In the genomic region with DNA sequence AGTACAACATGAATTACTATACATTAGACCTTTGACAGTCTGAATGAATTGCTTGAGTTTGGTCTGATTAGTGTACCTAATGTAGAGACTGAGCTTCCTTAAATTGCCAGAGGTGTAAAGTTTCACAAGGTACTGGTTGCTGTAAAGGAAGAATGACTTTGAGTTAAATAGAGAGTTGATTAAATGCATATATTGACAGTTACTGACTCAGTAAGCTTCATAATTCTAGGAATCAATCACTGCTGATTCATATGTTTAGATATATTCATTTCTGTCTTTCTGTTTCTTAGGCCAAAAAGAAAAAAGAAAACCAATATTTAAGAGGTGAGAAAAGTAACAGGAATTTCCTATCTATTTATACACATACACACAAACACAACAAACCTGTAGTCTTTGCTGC, we compare ENCODE assay signal across 15 cellular contexts. TPM values are rescaled to one million over a fixed set of nuclear protein-coding genes. Genes with fewer than 3 reads are reported as not detected.
DNase-seq lines count a peak whose midpoint lies in the region; ATAC-seq, FAIRE-seq and TF ChIP-seq lines count a peak whose summit lies in the region.
"Had no signal": no experiment of that assay in that cellular context is flagged by ENCODE, and none has a peak within 500 bp of the region (broad histone marks: within the 10 kb centered on the region; RNA-seq: fewer than 3 reads in every experiment).

No MANE protein-coding gene starts in this region.

- no peak for TF ChIP-seq CTCF in keratinocyte (optimal IDR thresholded peaks at IDR 0.05 in 1 of 3, IDR thresholded peaks at IDR 0.05 in 1 of 3, conservative IDR thresholded peaks at IDR 0.05 in 1 of 3; ENCODE audit: extremely low read depth in 1 of 3, insufficient read depth in 2 of 3, low read length in 3 of 3)

- no peak for DNase-seq in activated CD4-positive, alpha-beta T cell treated with anti-CD3 and anti-CD28 coated beads, Interleukin-2, amount 10 ng/mL, durations not matched to agents 24 days and 14 days
- no peak for DNase-seq in activated CD4-positive, alpha-beta T cell treated with anti-CD3 and anti-CD28 coated beads, Interleukin-2, amount 50 U/mL, for 48 hours
- DNase-seq in keratinocyte (ENCODE audit: low read depth, low spot score) (no peak), iPS-NIHi7 (ENCODE audit: extremely low spot score) (no peak), NCI-H446 (lab: John Stamatoyannopoulos, UW) (no peak), NCI-H128 (lab: John Stamatoyannopoulos, UW; ENCODE audit: unreplicated experiment) (no peak)
- DNase-seq: brain microvascular endothelial cell, NCI-H774, right cardiac atrium had no signal

- H3K36me3 ChIP-seq in keratinocyte (ENCODE audit: control insufficient read depth in 2 of 2, extremely low read depth in 1 of 2, insufficient read depth in 2 of 2, low read length in 2 of 2), result no peaks in the 10 kb centered on the region
- H3K36me3 ChIP-seq: brain microvascular endothelial cell had no signal

- H3K27ac ChIP-seq in keratinocyte (ENCODE audit: control insufficient read depth, insufficient read depth, low read length), result no peak overlapping the region
- H3K27ac ChIP-seq: brain microvascular endothelial cell had no signal

- H3K27me3 Mint-ChIP-seq in activated CD4-positive, alpha-beta T cell treated with anti-CD3 and anti-CD28 coated beads, Interleukin-2, amount 10 ng/mL, durations not matched to agents 24 days and 14 days, result peaks cover 3% of the 10 kb centered on the region

- no peaks in the 10 kb centered on the region for H3K36me3 Mint-ChIP-seq in activated CD4-positive, alpha-beta T cell treated with anti-CD3 and anti-CD28 coated beads, Interleukin-2, amount 10 ng/mL, durations not matched to agents 24 days and 14 days (ENCODE audit: low read depth)

- H2AFZ ChIP-seq in keratinocyte (ENCODE audit: control insufficient read depth, low read length), result no peak overlapping the region

- H3K4me1 Mint-ChIP-seq in activated CD4-positive, alpha-beta T cell treated with anti-CD3 and anti-CD28 coated beads, Interleukin-2, amount 10 ng/mL, durations not matched to agents 24 days and 14 days, result peaks cover 57% of the 10 kb centered on the region

- ATAC-seq in GM21381 (IDR thresholded peaks at IDR 0.05; ENCODE audit: unreplicated experiment) (peak; percentile 54), HG03175 (IDR thresholded peaks at IDR 0.05; ENCODE audit: unreplicated experiment) (peak; percentile 40)
- ATAC-seq: right cardiac atrium had no signal

- H3K4me3 ChIP-seq in keratinocyte (ENCODE audit: control insufficient read depth in 2 of 3, extremely low read depth in 1 of 3, insufficient read depth in 2 of 3, low read depth in 1 of 3, low read length in 3 of 3), result no peak overlapping the region

- no peaks in the 10 kb centered on the region for H3K9me3 Mint-ChIP-seq in activated CD4-positive, alpha-beta T cell treated with anti-CD3 and anti-CD28 coated beads, Interleukin-2, amount 10 ng/mL, durations not matched to agents 24 days and 14 days

- no peaks in the 10 kb centered on the region for H3K79me2 ChIP-seq in keratinocyte (ENCODE audit: control insufficient read depth, insufficient read depth, low read length)

- no peak for FAIRE-seq in keratinocyte (lab: Jason Lieb, UNC)

- H3K4me2 ChIP-seq in keratinocyte (ENCODE audit: control insufficient read depth, extremely low read depth, insufficient read depth, low read depth, low read length), result peak overlapping the region; percentile 74

- H3K9ac ChIP-seq in keratinocyte (ENCODE audit: control insufficient read depth, extremely low read depth, insufficient read depth, low read length), result no peak overlapping the region

- dilution Hi-C loops in keratinocyte (cut with MboI; ENCODE audit: extremely low pct_ligation_motif_present, low sequenced_read_pairs), result no loop called here

- H4K20me1 ChIP-seq in keratinocyte (ENCODE audit: control insufficient read depth, extremely low read depth, insufficient read depth, low read length), result no peaks in the 10 kb centered on the region

- H3K27ac Mint-ChIP-seq in activated CD4-positive, alpha-beta T cell treated with anti-CD3 and anti-CD28 coated beads, Interleukin-2, amount 10 ng/mL, durations not matched to agents 24 days and 14 days, result peak overlapping the region; percentile 61

- peak overlapping the region; percentile 49 for H3K4me3 Mint-ChIP-seq in activated CD4-positive, alpha-beta T cell treated with anti-CD3 and anti-CD28 coated beads, Interleukin-2, amount 10 ng/mL, durations not matched to agents 24 days and 14 days

- H3K27me3 ChIP-seq in keratinocyte (ENCODE audit: control insufficient read depth, extremely low read depth, insufficient read depth, low read length), result no peaks in the 10 kb centered on the region

- intact Hi-C loops in activated CD4-positive, alpha-beta T cell treated with anti-CD3 and anti-CD28 coated beads, Interleukin-2, amount 10 ng/mL, durations not matched to agents 24 days and 14 days (cut with micrococcal nuclease), result loop anchor here (1.0 to 5.0 kb wide), 7 partner anchors 16 to 1018 kb away; a partner anchor contains a TSS

- H3K9me1 ChIP-seq in keratinocyte (ENCODE audit: control insufficient read depth, extremely low read depth, insufficient read depth, low read length), result no peaks in the 10 kb centered on the region

- H3K9me3 ChIP-seq in keratinocyte (ENCODE audit: control insufficient read depth, low read depth, low read length), result no peaks in the 10 kb centered on the region

- H3K4me1 ChIP-seq in keratinocyte (ENCODE audit: control insufficient read depth, extremely low read depth, insufficient read depth, low read length), result peaks cover 26% of the 10 kb centered on the region

RNA-seq across cellular contexts. Expression of a gene that starts 16.2 kb away (rescaled TPM):
- not detected in 2 replicates for total RNA-seq in activated CD4-positive, alpha-beta T cell treated with anti-CD3 and anti-CD28 coated beads, Interleukin-2, amount 10 ng/mL, durations not matched to agents 24 days and 14 days
- polyA plus RNA-seq in keratinocyte, result 0.23 to 0.64 TPM (median 0.46 TPM) in 3 replicates
- polyA plus RNA-seq in keratinocyte (2011; ENCODE audit: low read depth), result not detected
- 0.19 and 0.36 TPM in 2 replicates for polyA plus RNA-seq in keratinocyte (2011; cell fraction: cytosol; rRNA removed)
- polyA plus RNA-seq in keratinocyte (2011; cell fraction: nucleus; rRNA removed), result 0.52 and 1.1 TPM in 2 replicates
- polyA plus RNA-seq in keratinocyte (2012; ENCODE audit: low replicate concordance), result 0.50 TPM in 1 of 2 replicates, not detected in the other
- 0.23 TPM in 1 of 3 replicates, not detected in the others for polyA minus RNA-seq in keratinocyte
- not detected for polyA minus RNA-seq in keratinocyte (2011; cell fraction: cytosol; rRNA and poly(A)+ RNA removed)
- polyA minus RNA-seq in keratinocyte (2011; cell fraction: nucleus; rRNA and poly(A)+ RNA removed), result not detected in 2 replicates
- total RNA-seq: A673; M059J; T-helper 1 cell treated with Interleukin-12 subunit alpha and Interleukin-12 subunit beta and Interleukin-4 antibody, amounts not matched to agents 30 ng/mL and 1 ng/mL, for 36 hours had no signal

RNA-seq across cellular contexts. Expression of a gene that starts 22.4 kb away (rescaled TPM):
- total RNA-seq in activated CD4-positive, alpha-beta T cell treated with anti-CD3 and anti-CD28 coated beads, Interleukin-2, amount 10 ng/mL, durations not matched to agents 24 days and 14 days, result 0.54 TPM in 1 of 2 replicates, not detected in the other
- polyA plus RNA-seq in keratinocyte, result 0.58 to 1.4 TPM (median 0.93 TPM) in 3 replicates
- not detected for polyA plus RNA-seq in keratinocyte (2011; ENCODE audit: low read depth)
- 1.1 and 1.8 TPM in 2 replicates for polyA plus RNA-seq in keratinocyte (2011; cell fraction: cytosol; rRNA removed)
- 0.80 and 1.2 TPM in 2 replicates for polyA plus RNA-seq in keratinocyte (2011; cell fraction: nucleus; rRNA removed)
- polyA plus RNA-seq in keratinocyte (2012; ENCODE audit: low replicate concordance), result 0.10 and 0.53 TPM in 2 replicates
- polyA minus RNA-seq in keratinocyte, result 0.36 to 0.48 TPM in 2 of 3 replicates, not detected in the other
- polyA minus RNA-seq in keratinocyte (2011; cell fraction: cytosol; rRNA and poly(A)+ RNA removed), result not detected
- 0.32 and 0.47 TPM in 2 replicates for polyA minus RNA-seq in keratinocyte (2011; cell fraction: nucleus; rRNA and poly(A)+ RNA removed)
- total RNA-seq: mucosa of gallbladder had no signal

RNA-seq across cellular contexts. Expression of a gene that starts 35.0 kb away (rescaled TPM):
- 3.4 and 4.3 TPM in 2 replicates for total RNA-seq in activated CD4-positive, alpha-beta T cell treated with anti-CD3 and anti-CD28 coated beads, Interleukin-2, amount 10 ng/mL, durations not matched to agents 24 days and 14 days
- 0.48 to 0.99 TPM (median 0.72 TPM) in 3 replicates for polyA plus RNA-seq in keratinocyte
- 0.30 TPM for polyA plus RNA-seq in keratinocyte (2011; ENCODE audit: low read depth)
- polyA plus RNA-seq in keratinocyte (2011; cell fraction: cytosol; rRNA removed), result 0.75 and 2.4 TPM in 2 replicates
- 1.3 and 1.8 TPM in 2 replicates for polyA plus RNA-seq in keratinocyte (2011; cell fraction: nucleus; rRNA removed)
- polyA plus RNA-seq in keratinocyte (2012; ENCODE audit: low replicate concordance), result 0.38 and 0.47 TPM in 2 replicates
- 0.49 to 0.74 TPM in 2 of 3 replicates, not detected in the other for polyA minus RNA-seq in keratinocyte
- not detected for polyA minus RNA-seq in keratinocyte (2011; cell fraction: cytosol; rRNA and poly(A)+ RNA removed)
- polyA minus RNA-seq in keratinocyte (2011; cell fraction: nucleus; rRNA and poly(A)+ RNA removed), result not detected in 2 replicates

RNA-seq across cellular contexts. Expression of a gene that starts 51.0 kb away (rescaled TPM):
- total RNA-seq in activated CD4-positive, alpha-beta T cell treated with anti-CD3 and anti-CD28 coated beads, Interleukin-2, amount 10 ng/mL, durations not matched to agents 24 days and 14 days, result 0.14 TPM in 1 of 2 replicates, not detected in the other
- polyA plus RNA-seq in keratinocyte, result 0.04 to 0.08 TPM (median 0.04 TPM) in 3 replicates
- polyA plus RNA-seq in keratinocyte (2011; ENCODE audit: low read depth), result not detected
- polyA plus RNA-seq in keratinocyte (2011; cell fraction: cytosol; rRNA removed), result 0.06 and 0.12 TPM in 2 replicates
- 0.04 and 0.15 TPM in 2 replicates for polyA plus RNA-seq in keratinocyte (2011; cell fraction: nucleus; rRNA removed)
- polyA plus RNA-seq in keratinocyte (2012; ENCODE audit: low replicate concordance), result not detected in 2 replicates
- 0.06 to 0.23 TPM (median 0.20 TPM) in 3 replicates for polyA minus RNA-seq in keratinocyte
- polyA minus RNA-seq in keratinocyte (2011; cell fraction: cytosol; rRNA and poly(A)+ RNA removed), result not detected
- not detected in 2 replicates for polyA minus RNA-seq in keratinocyte (2011; cell fraction: nucleus; rRNA and poly(A)+ RNA removed)
- total RNA-seq: A673, M059J had no signal
